Comparison of ENCODE assay signal across 8 cellular contexts in the genomic region with DNA sequence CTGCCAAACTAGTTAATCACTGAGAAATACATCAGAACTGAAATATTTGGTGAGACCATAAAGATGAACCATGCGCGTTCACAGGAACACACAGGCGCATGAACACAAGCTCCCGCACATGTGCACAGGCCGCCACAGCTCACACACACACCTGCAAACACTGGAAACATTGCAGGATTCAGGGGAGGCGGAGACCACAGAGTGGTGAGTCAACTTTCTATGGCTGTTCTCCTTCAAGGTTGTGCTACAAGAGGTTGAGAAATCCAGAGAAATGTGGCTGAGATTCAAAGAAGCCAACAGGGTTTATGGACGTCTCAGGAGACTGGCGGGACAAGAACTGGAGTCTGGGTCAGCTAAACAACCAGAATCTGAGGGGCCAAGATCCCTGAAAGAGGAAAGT. TPM values are rescaled to one million over a fixed set of nuclear protein-coding genes. Genes with fewer than 3 reads are reported as not detected.
A peak's percentile ranks its signal among the peaks of the same experiment; 100 is the strongest.
DNase-seq lines count a peak whose midpoint lies in the region; ATAC-seq, FAIRE-seq and TF ChIP-seq lines count a peak whose summit lies in the region.

No MANE protein-coding gene starts in this region.

- H3K9me3 Mint-ChIP-seq in stimulated activated naive CD8-positive, alpha-beta T cell treated with anti-CD3 and anti-CD28 coated beads, Interleukin-15, Interleukin-2, amounts not matched to agents 100 ng/mL and 50 ng/mL, for 24 hours: no peaks in the 10 kb centered on the region

- H3K9me1 ChIP-seq in keratinocyte (ENCODE audit: control insufficient read depth, extremely low read depth, insufficient read depth, low read length): peaks cover 3% of the 10 kb centered on the region

- H3K4me3 ChIP-seq in keratinocyte (ENCODE audit: control insufficient read depth in 2 of 3, extremely low read depth in 1 of 3, insufficient read depth in 2 of 3, low read depth in 1 of 3, low read length in 3 of 3) (no peak overlapping the region), small intestine (ENCODE audit: low read depth in 1 of 2, low read length in 2 of 2) (no peak overlapping the region)

- H3K27ac Mint-ChIP-seq in stimulated activated naive CD8-positive, alpha-beta T cell treated with anti-CD3 and anti-CD28 coated beads, Interleukin-15, Interleukin-2, amounts not matched to agents 100 ng/mL and 50 ng/mL, for 24 hours: peak overlapping the region; percentile 90

- peak overlapping the region; percentile 27 for H2AFZ ChIP-seq in keratinocyte (ENCODE audit: control insufficient read depth, low read length)

- WGBS in small intestine, 3 donors: 84 to 87% (median 84%) methylated on average over 8 of the region's 8 CpGs

- H3K27me3 ChIP-seq in keratinocyte (ENCODE audit: control insufficient read depth, extremely low read depth, insufficient read depth, low read length) (no peaks in the 10 kb centered on the region), small intestine (ENCODE audit: control insufficient read depth in 2 of 2, insufficient read depth in 2 of 2, low read length in 2 of 2) (no peaks in the 10 kb centered on the region)

- H3K9ac ChIP-seq in keratinocyte (ENCODE audit: control insufficient read depth, extremely low read depth, insufficient read depth, low read length): peak overlapping the region; percentile 70

- TF ChIP-seq CTCF in keratinocyte (optimal IDR thresholded peaks at IDR 0.05 in 1 of 3, IDR thresholded peaks at IDR 0.05 in 1 of 3, conservative IDR thresholded peaks at IDR 0.05 in 1 of 3; ENCODE audit: extremely low read depth in 1 of 3, insufficient read depth in 2 of 3, low read length in 3 of 3): no peak

- peak overlapping the region; percentile 44 for H3K4me3 Mint-ChIP-seq in stimulated activated naive CD8-positive, alpha-beta T cell treated with anti-CD3 and anti-CD28 coated beads, Interleukin-15, Interleukin-2, amounts not matched to agents 100 ng/mL and 50 ng/mL, for 24 hours

- no peaks in the 10 kb centered on the region for H3K27me3 Mint-ChIP-seq in stimulated activated naive CD8-positive, alpha-beta T cell treated with anti-CD3 and anti-CD28 coated beads, Interleukin-15, Interleukin-2, amounts not matched to agents 100 ng/mL and 50 ng/mL, for 24 hours

- H3K36me3 Mint-ChIP-seq in stimulated activated naive CD8-positive, alpha-beta T cell treated with anti-CD3 and anti-CD28 coated beads, Interleukin-15, Interleukin-2, amounts not matched to agents 100 ng/mL and 50 ng/mL, for 24 hours (ENCODE audit: low read depth): peaks cover 36% of the 10 kb centered on the region

- dilution Hi-C loops in keratinocyte (cut with MboI; ENCODE audit: extremely low pct_ligation_motif_present, low sequenced_read_pairs): no loop called here

- H3K4me2 ChIP-seq in keratinocyte (ENCODE audit: control insufficient read depth, extremely low read depth, insufficient read depth, low read depth, low read length): peak overlapping the region; percentile 70

- H3K9me3 ChIP-seq in keratinocyte (ENCODE audit: control insufficient read depth, low read depth, low read length): no peaks in the 10 kb centered on the region
- H3K9me3 ChIP-seq in small intestine (ENCODE audit: control insufficient read depth, low read depth): no peaks in the 10 kb centered on the region

- peak; percentile 67 for DNase-seq in M059J (ENCODE audit: low read depth)
- DNase-seq in activated naive CD4-positive, alpha-beta T cell treated with anti-CD3 and anti-CD28 coated beads, Interleukin-2, amount 50 U/mL, for 16 hours: peak; percentile 72
- DNase-seq in keratinocyte (ENCODE audit: low read depth, low spot score): no peak
- DNase-seq in NCI-H2171 treated with DMSO at 0.1 percent for 48 hours (lab: John Stamatoyannopoulos, UW): no peak
- no peak for DNase-seq in small intestine
- DNase-seq in NCI-H2107 treated with DMSO at 0.1 percent for 48 hours (lab: John Stamatoyannopoulos, UW; ENCODE audit: unreplicated experiment): no peak

- H3K4me1 ChIP-seq in keratinocyte (ENCODE audit: control insufficient read depth, extremely low read depth, insufficient read depth, low read length): peaks cover 40% of the 10 kb centered on the region
- peaks cover 0 to 3% of the 10 kb centered on the region in 2 donors for H3K4me1 ChIP-seq in small intestine (ENCODE audit: control insufficient read depth in 2 of 2, insufficient read depth in 1 of 2, low read depth in 1 of 2, low read length in 1 of 2)

- H3K27ac ChIP-seq in keratinocyte (ENCODE audit: control insufficient read depth, insufficient read depth, low read length): peak overlapping the region; percentile 80
- peak overlapping the region in 1 of 2 donors; percentile 76 for H3K27ac ChIP-seq in small intestine (ENCODE audit: low read depth in 1 of 2, low read length in 1 of 2)

- ATAC-seq in HG03045 (IDR thresholded peaks at IDR 0.05; ENCODE audit: unreplicated experiment): no peak

- peaks cover 92% of the 10 kb centered on the region for H3K79me2 ChIP-seq in keratinocyte (ENCODE audit: control insufficient read depth, insufficient read depth, low read length)

- H3K36me3 ChIP-seq in keratinocyte (ENCODE audit: control insufficient read depth in 2 of 2, extremely low read depth in 1 of 2, insufficient read depth in 2 of 2, low read length in 2 of 2) (peaks cover 4 to 7% of the 10 kb centered on the region in 2 experiments), small intestine (ENCODE audit: control insufficient read depth in 2 of 2, insufficient read depth in 2 of 2, low read length in 2 of 2) (peaks cover 0 to 2% of the 10 kb centered on the region in 2 donors)

- peaks cover 86% of the 10 kb centered on the region for H3K4me1 Mint-ChIP-seq in stimulated activated naive CD8-positive, alpha-beta T cell treated with anti-CD3 and anti-CD28 coated beads, Interleukin-15, Interleukin-2, amounts not matched to agents 100 ng/mL and 50 ng/mL, for 24 hours (ENCODE audit: low read depth)

- no peaks in the 10 kb centered on the region for H4K20me1 ChIP-seq in keratinocyte (ENCODE audit: control insufficient read depth, extremely low read depth, insufficient read depth, low read length)

- FAIRE-seq in keratinocyte (lab: Jason Lieb, UNC) (peak; percentile 29), small intestine (lab: Jason Lieb, UNC) (no peak)

RNA-seq across cellular contexts. Expression of gene ESYT2, which starts 17.8 kb away (rescaled TPM):
- total RNA-seq in M059J (2014; rRNA removed; shearing (Covaris generic)): 36.5 and 69.8 TPM in 2 replicates
- polyA plus RNA-seq in keratinocyte (37.5 to 45.9 TPM (median 43.3 TPM) in 3 replicates), small intestine (10 to 100 TPM in 2 of 3 donors, 1 to 10 TPM in 1; 10.0 to 28.9 (median 13.6) TPM)
- polyA plus RNA-seq in keratinocyte (2011; ENCODE audit: low read depth): 25.0 TPM
- polyA plus RNA-seq in keratinocyte (2011; cell fraction: cytosol; rRNA removed): 20.4 and 30.4 TPM in 2 replicates
- 48.0 and 55.0 TPM in 2 replicates for polyA plus RNA-seq in keratinocyte (2011; cell fraction: nucleus; rRNA removed)
- 28.8 and 38.8 TPM in 2 replicates for polyA plus RNA-seq in keratinocyte (2012; ENCODE audit: low replicate concordance)
- polyA minus RNA-seq in keratinocyte: 40.8 to 60.4 TPM (median 48.7 TPM) in 3 replicates
- 53.3 TPM for polyA minus RNA-seq in keratinocyte (2011; cell fraction: cytosol; rRNA and poly(A)+ RNA removed)
- 70.4 and 102 TPM in 2 replicates for polyA minus RNA-seq in keratinocyte (2011; cell fraction: nucleus; rRNA and poly(A)+ RNA removed)

RNA-seq across cellular contexts. Expression of gene DYNC2I1, which starts 44.9 kb away (rescaled TPM):
- 2.4 and 6.1 TPM in 2 replicates for total RNA-seq in M059J (2014; rRNA removed; shearing (Covaris generic))
- polyA plus RNA-seq in keratinocyte (9.1 to 13.6 TPM (median 11.7 TPM) in 3 replicates), small intestine (10 to 100 TPM in 2 of 3 donors, 1 to 10 TPM in 1; 7.0 to 49.6 (median 33.8) TPM)
- polyA plus RNA-seq in keratinocyte (2011; ENCODE audit: low read depth): 12.0 TPM
- polyA plus RNA-seq in keratinocyte (2011; cell fraction: cytosol; rRNA removed): 6.4 and 9.4 TPM in 2 replicates
- polyA plus RNA-seq in keratinocyte (2011; cell fraction: nucleus; rRNA removed): 23.5 and 29.0 TPM in 2 replicates
- polyA plus RNA-seq in keratinocyte (2012; ENCODE audit: low replicate concordance): 5.8 and 7.8 TPM in 2 replicates
- polyA minus RNA-seq in keratinocyte: 2.8 to 10.6 TPM (median 7.1 TPM) in 3 replicates
- 6.3 TPM for polyA minus RNA-seq in keratinocyte (2011; cell fraction: cytosol; rRNA and poly(A)+ RNA removed)
- 10.4 and 16.2 TPM in 2 replicates for polyA minus RNA-seq in keratinocyte (2011; cell fraction: nucleus; rRNA and poly(A)+ RNA removed)

Comparison
In these comparisons a context has a peak if more than half of its experiments do, and no peak if none do; other contexts are left out.
1. DNase-seq: peak in M059J (single experiment) and activated naive CD4-positive, alpha-beta T cell treated with anti-CD3 and anti-CD28 coated beads, Interleukin-2, amount 50 U/mL, for 16 hours (single experiment); none in keratinocyte (single experiment), NCI-H2171 treated with DMSO at 0.1 percent for 48 hours (single experiment), small intestine (single experiment) and NCI-H2107 treated with DMSO at 0.1 percent for 48 hours (single experiment).